8 cellular contexts compared by ENCODE assay signal in genomic region chrX:13653022-13653693, GRCh38. TPM values are rescaled to one million over a fixed set of nuclear protein-coding genes. Genes with fewer than 3 reads are reported as not detected.
DNase-seq lines count a peak whose midpoint lies in the region; ATAC-seq, FAIRE-seq and TF ChIP-seq lines count a peak whose summit lies in the region.

Gene TCEANC, plus strand, starts transcription at chrX:13653141. Its CDS starts 9,368 bp downstream, at chrX:13662509.

- H3K36me3 ChIP-seq in WERI-Rb-1 (no peaks in the 10 kb centered on the region), bronchial epithelial cell (ENCODE audit: control insufficient read depth, insufficient read depth, low read length) (no peaks in the 10 kb centered on the region), iPS-20b (ENCODE audit: insufficient read depth, low read depth, low read length) (no peaks in the 10 kb centered on the region), skeletal muscle tissue (ENCODE audit: control insufficient read depth in 3 of 3, insufficient read depth in 3 of 3, low read length in 3 of 3) (peaks cover 4 to 6% (median 6%) of the 10 kb centered on the region in 3 donors)

- H3K9ac ChIP-seq in iPS-20b (ENCODE audit: low read depth, low read length): peak within 1 kb of the TSS; percentile 83; the same call in 1 of the 2 replicates
- H3K9ac ChIP-seq in skeletal muscle tissue (ENCODE audit: low read depth in 1 of 3, low read length in 3 of 3): peak within 1 kb of the TSS; percentile 76 to 91 (median 89)

- ATAC-seq in GM18873 (IDR thresholded peaks at IDR 0.05; ENCODE audit: low FRiP score, unreplicated experiment) (peak; percentile 97), HG03135 (IDR thresholded peaks at IDR 0.05; ENCODE audit: unreplicated experiment) (peak; percentile 96)

- H3K4me1 ChIP-seq in iPS-20b (ENCODE audit: insufficient read depth, low read length) (no peaks in the 10 kb centered on the region), skeletal muscle tissue (ENCODE audit: control insufficient read depth in 3 of 3, insufficient read depth in 3 of 3, low read length in 3 of 3) (peaks cover 3 to 7% (median 6%) of the 10 kb centered on the region in 3 donors)

- H3K4me3 ChIP-seq in AG04450 (ENCODE audit: low read depth, low read length): peak within 1 kb of the TSS; percentile 70
- peak within 1 kb of the TSS; percentile 77 for H3K4me3 ChIP-seq in WERI-Rb-1 (ENCODE audit: low read depth, low read length)
- peak within 1 kb of the TSS; percentile 64 for H3K4me3 ChIP-seq in bronchial epithelial cell (ENCODE audit: low read depth, low read length)
- H3K4me3 ChIP-seq in iPS-20b (ENCODE audit: low read length): peak within 1 kb of the TSS; percentile 85
- peak within 1 kb of the TSS; percentile 81 to 89 (median 85) for H3K4me3 ChIP-seq in skeletal muscle tissue (ENCODE audit: low read length in 3 of 3)

- H3K27me3 ChIP-seq in AG04450 (ENCODE audit: control insufficient read depth, insufficient read depth, low read length) (no peaks in the 10 kb centered on the region), WERI-Rb-1 (ENCODE audit: insufficient read depth, low read depth, severe bottlenecking) (peaks cover 11% of the 10 kb centered on the region), bronchial epithelial cell (ENCODE audit: control insufficient read depth, insufficient read depth, low read length) (no peaks in the 10 kb centered on the region), iPS-20b (ENCODE audit: insufficient read depth, low read length) (no peaks in the 10 kb centered on the region), skeletal muscle tissue (ENCODE audit: control insufficient read depth in 3 of 3, insufficient read depth in 3 of 3, low read length in 3 of 3) (peaks cover 0 to 4% (median 0%) of the 10 kb centered on the region in 3 donors)

- H3K9me3 ChIP-seq in AG04450 (ENCODE audit: control insufficient read depth, insufficient read depth, low read length): no peaks in the 10 kb centered on the region
- H3K9me3 ChIP-seq in WERI-Rb-1 (ENCODE audit: severe bottlenecking): no peaks in the 10 kb centered on the region
- H3K9me3 ChIP-seq in iPS-20b (ENCODE audit: insufficient read depth, low read depth, low read length): no peaks in the 10 kb centered on the region
- H3K9me3 ChIP-seq in skeletal muscle tissue (ENCODE audit: control insufficient read depth in 3 of 3, low read length in 3 of 3): no peaks in the 10 kb centered on the region

- H3K27ac ChIP-seq in AG04450 (ENCODE audit: low read depth, low read length) (peak within 1 kb of the TSS; percentile 96), WERI-Rb-1 (peak within 1 kb of the TSS; percentile 52), iPS-20b (ENCODE audit: low read length) (peak within 1 kb of the TSS; percentile 62), skeletal muscle tissue (ENCODE audit: low read depth, low read length) (peak within 1 kb of the TSS; percentile 89)

- no peak for FAIRE-seq in bronchial epithelial cell (lab: Jason Lieb, UNC)

- TF ChIP-seq CTCF in AG04450 (IDR thresholded peaks at IDR 0.05; ENCODE audit: low read depth, low read length) (no peak), WERI-Rb-1 (IDR thresholded peaks at IDR 0.05; ENCODE audit: low read depth, low read length) (no peak), bronchial epithelial cell (IDR thresholded peaks at IDR 0.05; ENCODE audit: insufficient read depth, low read length, severe bottlenecking) (no peak)

- POLR2A ChIA-PET in AG04450 (lab: Yijun Ruan, JAX): interaction anchor here (1.1 to 1.8 kb wide), 2 partner anchors 9 to 16 kb away, joined by 4 to 7 read pairs; no protein-coding TSS in a partner anchor

- peak; percentile 94 for DNase-seq in AG04450 (ENCODE audit: low read depth, low spot score)
- DNase-seq in NCI-H2227 (lab: John Stamatoyannopoulos, UW; ENCODE audit: unreplicated experiment): peak; percentile 99
- DNase-seq in WERI-Rb-1: peak; percentile 98
- peak; percentile 89 for DNase-seq in bronchial epithelial cell (ENCODE audit: low read depth)

- CTCF ChIA-PET in AG04450 (lab: Charles Lee): no interaction called here

RNA-seq across cellular contexts. Expression of gene TCEANC, which starts in this region (rescaled TPM):
- polyA plus RNA-seq in AG04450 (2011; rRNA removed): 1.2 and 1.7 TPM in 2 replicates
- 1.0 and 1.1 TPM in 2 replicates for polyA minus RNA-seq in AG04450 (2011; rRNA and poly(A)+ RNA removed)
- total RNA-seq in bronchial epithelial cell (2.0 and 2.1 TPM in 2 replicates), skeletal muscle tissue (14.1 TPM)

Comparison
In these comparisons a context has a peak if more than half of its experiments do, and no peak if none do; other contexts are left out.
1. Peak in every context shown above with its lines: DNase-seq, ATAC-seq, H3K4me3 ChIP-seq and H3K27ac ChIP-seq.